In genomic region chr4:68216501-68216900, GRCh38 we compare ENCODE assay signal across 19 cellular contexts. TPM values are rescaled to one million over a fixed set of nuclear protein-coding genes. Genes with fewer than 3 reads are reported as not detected.
DNase-seq lines count a peak whose midpoint lies in the region.
"Had no signal": no experiment of that assay in that cellular context is flagged by ENCODE, and none has a peak within 500 bp of the region (broad histone marks: within the 10 kb centered on the region; RNA-seq: fewer than 3 reads in every experiment).

No MANE protein-coding gene starts in this region.

- no peak overlapping the region for H3K4me3 Mint-ChIP-seq in activated T-helper 2 cell treated with anti-CD3 and anti-CD28 coated beads, Interferon-gamma antibody, Interleukin-2, Interleukin-4, amounts not matched to agents 10 μg/mL and 5 μg/mL and 100 μg/mL, durations not matched to agents 14 hours and 24 hours and 36 hours (ENCODE audit: low read depth)
- H3K4me3 Mint-ChIP-seq: CD4-positive, CD25-positive, alpha-beta regulatory T cell; CD8-positive, alpha-beta memory T cell had no signal

- peak; percentile 30 for DNase-seq in NCI-H82 (lab: John Stamatoyannopoulos, UW)
- DNase-seq in activated T-helper 2 cell treated with anti-CD3 and anti-CD28 coated beads, Interferon-gamma antibody, Interleukin-2, Interleukin-4, amounts not matched to agents 10 μg/mL and 5 μg/mL and 100 μg/mL, durations not matched to agents 14 hours and 24 hours and 36 hours (ENCODE audit: low spot score), result no peak
- no peak for DNase-seq in DMS153 (lab: John Stamatoyannopoulos, UW)
- no peak for DNase-seq in NCI-H1092 treated with DMSO at 0.1 percent for 48 hours (lab: John Stamatoyannopoulos, UW)
- DNase-seq in effector CD8-positive, alpha-beta T cell (lab: John Stamatoyannopoulos, UW), result no peak
- DNase-seq: ACHN; BE2C; C1 segment of cervical spinal cord; CD4-positive, CD25-positive, alpha-beta regulatory T cell; CD8-positive, alpha-beta memory T cell; COR-L47; DMS79; GDM1; IMR-90 had no signal

- H3K36me3 Mint-ChIP-seq in activated T-helper 2 cell treated with anti-CD3 and anti-CD28 coated beads, Interferon-gamma antibody, Interleukin-2, Interleukin-4, amounts not matched to agents 10 μg/mL and 5 μg/mL and 100 μg/mL, durations not matched to agents 14 hours and 24 hours and 36 hours (ENCODE audit: low read depth), result peaks cover 13% of the 10 kb centered on the region
- H3K36me3 Mint-ChIP-seq: CD4-positive, CD25-positive, alpha-beta regulatory T cell; CD8-positive, alpha-beta memory T cell had no signal

- intact Hi-C loops in activated T-helper 2 cell treated with anti-CD3 and anti-CD28 coated beads, Interferon-gamma antibody, Interleukin-2, Interleukin-4, amounts not matched to agents 10 μg/mL and 5 μg/mL and 100 μg/mL, durations not matched to agents 14 hours and 24 hours and 36 hours (cut with micrococcal nuclease), result loop anchor here (1.0 kb wide), 1 partner anchor 33 kb away; no protein-coding TSS in a partner anchor

- peak overlapping the region; percentile 25 for H3K27ac ChIP-seq in layer of hippocampus (ENCODE audit: low read depth, low read length)
- H3K27ac ChIP-seq: HL-60 had no signal

- peaks cover 23% of the 10 kb centered on the region for H3K4me1 Mint-ChIP-seq in activated T-helper 2 cell treated with anti-CD3 and anti-CD28 coated beads, Interferon-gamma antibody, Interleukin-2, Interleukin-4, amounts not matched to agents 10 μg/mL and 5 μg/mL and 100 μg/mL, durations not matched to agents 14 hours and 24 hours and 36 hours (ENCODE audit: low read depth)
- H3K4me1 Mint-ChIP-seq: CD4-positive, CD25-positive, alpha-beta regulatory T cell; CD8-positive, alpha-beta memory T cell had no signal

- no peaks in the 10 kb centered on the region for H3K27me3 ChIP-seq in layer of hippocampus (ENCODE audit: control insufficient read depth, insufficient read depth, low read length)
- H3K27me3 ChIP-seq: BE2C had no signal

- H3K9me3 Mint-ChIP-seq in activated T-helper 2 cell treated with anti-CD3 and anti-CD28 coated beads, Interferon-gamma antibody, Interleukin-2, Interleukin-4, amounts not matched to agents 10 μg/mL and 5 μg/mL and 100 μg/mL, durations not matched to agents 14 hours and 24 hours and 36 hours, result peaks cover 21% of the 10 kb centered on the region

- H3K27me3 Mint-ChIP-seq in activated T-helper 2 cell treated with anti-CD3 and anti-CD28 coated beads, Interferon-gamma antibody, Interleukin-2, Interleukin-4, amounts not matched to agents 10 μg/mL and 5 μg/mL and 100 μg/mL, durations not matched to agents 14 hours and 24 hours and 36 hours (ENCODE audit: low read depth), result no peaks in the 10 kb centered on the region
- H3K27me3 Mint-ChIP-seq: CD4-positive, CD25-positive, alpha-beta regulatory T cell had no signal

- peak overlapping the region; percentile 54 for H3K27ac Mint-ChIP-seq in activated T-helper 2 cell treated with anti-CD3 and anti-CD28 coated beads, Interferon-gamma antibody, Interleukin-2, Interleukin-4, amounts not matched to agents 10 μg/mL and 5 μg/mL and 100 μg/mL, durations not matched to agents 14 hours and 24 hours and 36 hours
- H3K27ac Mint-ChIP-seq: CD4-positive, CD25-positive, alpha-beta regulatory T cell; CD8-positive, alpha-beta memory T cell had no signal

RNA-seq across cellular contexts. Expression of gene TMPRSS11B, which starts 29.0 kb away (rescaled TPM):
- not detected in 2 replicates for total RNA-seq in activated T-helper 2 cell treated with anti-CD3 and anti-CD28 coated beads, Interferon-gamma antibody, Interleukin-2, Interleukin-4, amounts not matched to agents 10 μg/mL and 5 μg/mL and 100 μg/mL, durations not matched to agents 14 hours and 24 hours and 36 hours
- total RNA-seq: CD4-positive, CD25-positive, alpha-beta regulatory T cell; CD8-positive, alpha-beta memory T cell; Daoy; H4; HT1080; IMR-90 had no signal
